In the genomic region with DNA sequence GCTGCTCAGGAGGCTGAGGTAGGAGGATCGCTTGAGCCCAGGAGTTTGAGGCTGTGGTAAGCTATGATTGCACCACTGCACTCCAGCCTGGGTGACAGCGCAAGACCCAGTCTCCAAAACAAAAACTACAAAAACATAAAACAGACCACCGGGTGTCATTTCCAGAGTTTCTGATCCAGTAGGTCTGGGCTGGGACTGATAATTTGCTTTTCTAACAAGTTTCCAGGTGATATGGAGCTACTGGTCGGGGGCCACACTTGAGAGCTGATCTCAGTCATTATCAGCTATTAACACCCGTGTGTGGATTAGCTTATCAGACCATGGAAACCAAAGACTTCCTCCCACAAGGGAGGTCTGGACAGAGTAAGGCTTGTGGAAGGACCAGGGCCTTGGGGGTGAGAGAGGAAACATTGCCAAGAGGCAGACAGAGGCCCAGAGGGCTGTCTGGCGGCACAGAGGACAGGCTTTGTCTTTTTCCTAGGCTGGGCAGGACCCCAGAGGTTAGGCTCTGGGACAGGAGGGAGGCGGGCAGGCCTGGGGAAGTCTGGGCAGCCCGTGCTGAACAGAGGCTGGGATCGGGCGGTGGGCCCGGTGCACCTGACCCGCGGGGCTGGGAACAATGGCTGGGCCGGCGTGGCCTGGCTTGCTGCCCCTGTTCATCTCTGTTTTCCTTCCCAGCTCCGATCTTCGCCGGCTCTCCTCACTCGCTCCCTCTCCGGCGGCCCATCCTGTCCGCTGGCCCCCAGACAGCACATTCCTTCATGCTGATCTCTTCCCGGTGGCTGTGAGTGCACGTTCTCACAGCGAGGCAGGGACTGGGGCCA, we compare ENCODE assay signal across 8 cellular contexts. TPM values are rescaled to one million over a fixed set of nuclear protein-coding genes. Genes with fewer than 3 reads are reported as not detected.
DNase-seq lines count a peak whose midpoint lies in the region; ATAC-seq and TF ChIP-seq lines count a peak whose summit lies in the region.

No MANE protein-coding gene starts in this region.

- no peak overlapping the region for H2BK5ac ChIP-seq in H9 (ENCODE audit: insufficient read length, low read length)

- H3K9me3 ChIP-seq in H9 (ENCODE audit: control insufficient read depth, low read depth, low read length): no peaks in the 10 kb centered on the region
- H3K9me3 ChIP-seq in skeletal muscle tissue (ENCODE audit: control insufficient read depth in 3 of 3, low read length in 3 of 3): no peaks in the 10 kb centered on the region
- H3K9me3 ChIP-seq in BE2C: no peaks in the 10 kb centered on the region

- peak; percentile 60 for DNase-seq in H9
- DNase-seq in chondrocyte (ENCODE audit: low spot score): no peak
- no peak for DNase-seq in left lobe of liver (ENCODE audit: low spot score)
- no peak for DNase-seq in BE2C
- DNase-seq in ecto neural progenitor cell (ENCODE audit: low spot score): no peak
- DNase-seq in HuH-7.5 (ENCODE audit: low spot score): no peak

- no peak for TF ChIP-seq CTCF in H9 (conservative IDR thresholded peaks at IDR 0.05)
- no peak for TF ChIP-seq CTCF in chondrocyte (IDR thresholded peaks at IDR 0.05)
- no peak for TF ChIP-seq CTCF in BE2C (IDR thresholded peaks at IDR 0.05; ENCODE audit: low read depth, low read length)

- H4K5ac ChIP-seq in H9 (ENCODE audit: insufficient read length, low read depth, low read length): no peak overlapping the region

- no peak overlapping the region for H2BK15ac ChIP-seq in H9 (ENCODE audit: low read depth, low read length)

- no peak overlapping the region for H3K14ac ChIP-seq in H9 (ENCODE audit: insufficient read depth, low read length)

- no peak overlapping the region for H2BK12ac ChIP-seq in H9 (ENCODE audit: insufficient read length, low read depth, low read length)

- H3K4me1 Mint-ChIP-seq in H9: peaks cover 3 to 17% of the 10 kb centered on the region in 2 experiments; a peak in 3 of 4 replicates
- H3K4me1 Mint-ChIP-seq in chondrocyte (ENCODE audit: low read depth): peaks cover 55% of the 10 kb centered on the region

- H4K91ac ChIP-seq in H9 (ENCODE audit: insufficient read length, low read depth, low read length): no peak overlapping the region

- H3K27ac Mint-ChIP-seq in H9: peak overlapping the region in 2 of 3 experiments; percentile 3 to 55; a peak in 3 of 7 replicates
- H3K27ac Mint-ChIP-seq in chondrocyte (ENCODE audit: unreplicated experiment): peak overlapping the region; percentile 85

- H3K18ac ChIP-seq in H9 (ENCODE audit: insufficient read length, low read depth, low read length): peak overlapping the region; percentile 16

- H4K20me1 ChIP-seq in H9 (ENCODE audit: control insufficient read depth, insufficient read depth, insufficient read length): no peaks in the 10 kb centered on the region

- H2BK120ac ChIP-seq in H9 (ENCODE audit: low read depth, low read length, poor library complexity, severe bottlenecking): no peak overlapping the region

- H3K4me3 Mint-ChIP-seq in H9 (no peak overlapping the region), chondrocyte (ENCODE audit: unreplicated experiment) (no peak overlapping the region)

- no peak overlapping the region for H3K4ac ChIP-seq in H9 (ENCODE audit: low read depth, low read length)

- H3K4me3 ChIP-seq in skeletal muscle tissue (ENCODE audit: low read length in 3 of 3) (no peak overlapping the region), BE2C (ENCODE audit: low read depth, low read length) (no peak overlapping the region)

- no peaks in the 10 kb centered on the region for H3K79me1 ChIP-seq in H9 (ENCODE audit: insufficient read depth, low read depth, low read length, poor library complexity, severe bottlenecking)

- H3K27ac ChIP-seq in H9 (ENCODE audit: insufficient read length, low read depth, low read length): no peak overlapping the region
- H3K27ac ChIP-seq in skeletal muscle tissue (ENCODE audit: low read depth, low read length): peak overlapping the region; percentile 69

- no peaks in the 10 kb centered on the region for H3K4me1 ChIP-seq in H9 (ENCODE audit: insufficient read depth, low read length)
- H3K4me1 ChIP-seq in skeletal muscle tissue (ENCODE audit: control insufficient read depth in 3 of 3, insufficient read depth in 3 of 3, low read length in 3 of 3): peaks cover 27 to 30% (median 28%) of the 10 kb centered on the region in 3 donors
- H3K4me1 ChIP-seq in BE2C: no peaks in the 10 kb centered on the region

- no peak overlapping the region for H3K23ac ChIP-seq in H9 (ENCODE audit: insufficient read length, low read depth, low read length)

- H3K9me3 Mint-ChIP-seq in H9: no peaks in the 10 kb centered on the region
- H3K9me3 Mint-ChIP-seq in chondrocyte (ENCODE audit: low read depth): no peaks in the 10 kb centered on the region

- H3K27me3 ChIP-seq in H9 (ENCODE audit: insufficient read depth, low read length) (no peaks in the 10 kb centered on the region; the same call in 1 of the 2 replicates), skeletal muscle tissue (ENCODE audit: control insufficient read depth in 3 of 3, insufficient read depth in 3 of 3, low read length in 3 of 3) (peaks cover 8 to 15% (median 14%) of the 10 kb centered on the region in 3 donors), BE2C (peaks cover 26% of the 10 kb centered on the region)

- no peak overlapping the region for H3T11ph ChIP-seq in H9 (ENCODE audit: low read length)

- H2AK5ac ChIP-seq in H9 (ENCODE audit: insufficient read length, low read length): no peak overlapping the region

- H3K36me3 ChIP-seq in skeletal muscle tissue (ENCODE audit: control insufficient read depth in 3 of 3, insufficient read depth in 3 of 3, low read length in 3 of 3) (no peaks in the 10 kb centered on the region), BE2C (no peaks in the 10 kb centered on the region)

- no peak overlapping the region for H3K4me2 ChIP-seq in H9 (ENCODE audit: insufficient read depth, insufficient read length, low read length)

- H3K23me2 ChIP-seq in H9 (ENCODE audit: insufficient read length, low read depth, low read length, poor library complexity, severe bottlenecking): no peaks in the 10 kb centered on the region

- no peak overlapping the region for H3K9ac ChIP-seq in H9 (ENCODE audit: extremely low read depth, insufficient read length, low read length)
- H3K9ac ChIP-seq in skeletal muscle tissue (ENCODE audit: low read depth in 1 of 3, low read length in 3 of 3): peak overlapping the region in 1 of 3 donors; percentile 57

- H3K36me3 Mint-ChIP-seq in H9 (ENCODE audit: insufficient read depth in 1 of 3, low read depth in 3 of 3) (no peaks in the 10 kb centered on the region), chondrocyte (ENCODE audit: low read depth) (peaks cover 1% of the 10 kb centered on the region)

- H3K56ac ChIP-seq in H9 (ENCODE audit: insufficient read length, low read depth, low read length): no peak overlapping the region

- WGBS in H9 (ENCODE audit: extremely low coverage, insufficient read length, low lambda C conversion rate): no CpG with 5 or more reads among the region's 25 CpGs

- H4K8ac ChIP-seq in H9 (replicated peaks; ENCODE audit: insufficient read length, low read depth, low read length): no peak overlapping the region

- H3K27me3 Mint-ChIP-seq in H9 (ENCODE audit: low read depth): peaks cover 12% of the 10 kb centered on the region
- no peaks in the 10 kb centered on the region for H3K27me3 Mint-ChIP-seq in chondrocyte (ENCODE audit: low read depth)

- no peak overlapping the region for H2BK20ac ChIP-seq in H9 (ENCODE audit: low read depth, low read length, poor library complexity, severe bottlenecking)

- H3K79me2 ChIP-seq in H9 (ENCODE audit: insufficient read depth, low read length): no peaks in the 10 kb centered on the region

- no peak overlapping the region for H2AFZ ChIP-seq in H9 (ENCODE audit: low read length)

- ATAC-seq in left lobe of liver: peak; percentile 43
- ATAC-seq in GM18517 (IDR thresholded peaks at IDR 0.05; ENCODE audit: unreplicated experiment): no peak

RNA-seq across cellular contexts. Expression of a gene that starts 25.2 kb away (rescaled TPM):
- total RNA-seq in H9 (2021) (not detected in 2 replicates), chondrocyte (0.25 TPM in 1 of 3 replicates, not detected in the others), left lobe of liver (not detected), skeletal muscle tissue (not detected)
- polyA plus RNA-seq in BE2C (2012; ENCODE audit: insufficient read depth, insufficient read length, low read depth): not detected

RNA-seq across cellular contexts. Expression of a gene that starts 43.9 kb away (rescaled TPM):
- 13.5 and 14.9 TPM in 2 replicates for total RNA-seq in H9 (2021)
- total RNA-seq in chondrocyte: 0.51 to 1.7 TPM (median 0.99 TPM) in 3 replicates
- total RNA-seq in left lobe of liver: 0.96 TPM
- total RNA-seq in skeletal muscle tissue: 1.6 TPM
- polyA plus RNA-seq in BE2C (2012; ENCODE audit: insufficient read depth, insufficient read length, low read depth): 6.6 TPM

RNA-seq across cellular contexts. Expression of a gene that starts 55.4 kb away (rescaled TPM):
- 15.5 and 15.6 TPM in 2 replicates for total RNA-seq in H9 (2021)
- total RNA-seq in chondrocyte: 0.35 to 0.80 TPM (median 0.51 TPM) in 3 replicates
- total RNA-seq in left lobe of liver: 1.7 TPM
- total RNA-seq in skeletal muscle tissue: not detected
- 22.2 TPM for polyA plus RNA-seq in BE2C (2012; ENCODE audit: insufficient read depth, insufficient read length, low read depth)
